Comparison of ENCODE assay signal across 9 cellular contexts in genomic region chr11:134330611-134331564, GRCh38. TPM values are rescaled to one million over a fixed set of nuclear protein-coding genes. Genes with fewer than 3 reads are reported as not detected.
DNase-seq lines count a peak whose midpoint lies in the region; ATAC-seq and TF ChIP-seq lines count a peak whose summit lies in the region.
"Had no signal": no experiment of that assay in that cellular context is flagged by ENCODE, and none has a peak within 500 bp of the region (broad histone marks: within the 10 kb centered on the region; RNA-seq: fewer than 3 reads in every experiment).

No MANE protein-coding gene starts in this region.

- in situ Hi-C loops in brain microvascular endothelial cell (cut with HindIII; ENCODE audit: low pct_ligation_motif_present, low sequenced_read_pairs): no loop called here

- H3K4me3 ChIP-seq in brain microvascular endothelial cell (ENCODE audit: low read depth, low read length) (peak overlapping the region; percentile 43), mesendoderm (ENCODE audit: low read length) (peak overlapping the region; percentile 22), thymus (ENCODE audit: low read length) (peak overlapping the region; percentile 39)

- H3K18ac ChIP-seq in mesendoderm (ENCODE audit: low read length): no peak overlapping the region

- WGBS in mesendoderm (ENCODE audit: extremely low coverage, insufficient coverage, low lambda C conversion rate): no CpG with 5 or more reads among the region's 25 CpGs
- 39% methylated on average over 25 of the region's 25 CpGs for WGBS in thymus

- ATAC-seq in activated T-cell treated with anti-CD3 and anti-CD28 coated beads, Interleukin-2, amount 50 U/mL, for 4 hours: no peak
- ATAC-seq in GM19452 (IDR thresholded peaks at IDR 0.05; ENCODE audit: unreplicated experiment): no peak
- ATAC-seq in HG02678 (IDR thresholded peaks at IDR 0.05; ENCODE audit: unreplicated experiment): no peak

- H3K4me2 ChIP-seq in mesendoderm (ENCODE audit: low read length): peak overlapping the region; percentile 81

- H3K9me3 Mint-ChIP-seq in activated T-cell treated with anti-CD3 and anti-CD28 coated beads, Interleukin-2, amount 50 U/mL, for 4 hours: no peaks in the 10 kb centered on the region

- H2AK5ac ChIP-seq in mesendoderm (ENCODE audit: low read length): no peak overlapping the region

- no peak overlapping the region for H3K23ac ChIP-seq in mesendoderm (ENCODE audit: low read length)

- H3K36me3 Mint-ChIP-seq in activated T-cell treated with anti-CD3 and anti-CD28 coated beads, Interleukin-2, amount 50 U/mL, for 4 hours (ENCODE audit: insufficient read depth): no peaks in the 10 kb centered on the region

- H4K5ac ChIP-seq in mesendoderm (ENCODE audit: low read length): no peak overlapping the region

- H3K27me3 ChIP-seq in brain microvascular endothelial cell (replicated peaks) (peaks cover 9% of the 10 kb centered on the region), mesendoderm (ENCODE audit: insufficient read depth, low read length, poor library complexity) (peaks cover 3% of the 10 kb centered on the region), thymus (ENCODE audit: control insufficient read depth, insufficient read depth) (peaks cover 24% of the 10 kb centered on the region)
- H3K27me3 ChIP-seq: body of pancreas had no signal

- DNase-seq in activated T-cell treated with anti-CD3 and anti-CD28 coated beads, Interleukin-2, amount 50 U/mL, for 4 hours: no peak
- DNase-seq in activated T-cell treated with anti-CD3 and anti-CD28 coated beads, Interleukin-2, amount 50 U/mL, for 1 hour: no peak
- DNase-seq in brain microvascular endothelial cell: no peak
- peak; percentile 43 for DNase-seq in mesendoderm
- DNase-seq in SHP77 (lab: John Stamatoyannopoulos, UW): no peak

- H3K27ac ChIP-seq in brain microvascular endothelial cell (no peak overlapping the region), mesendoderm (ENCODE audit: low read depth, low read length) (no peak overlapping the region), thymus (ENCODE audit: low read depth) (no peak overlapping the region)
- H3K27ac ChIP-seq: body of pancreas had no signal

- no peaks in the 10 kb centered on the region for H3K36me3 ChIP-seq in brain microvascular endothelial cell (replicated peaks)
- H3K36me3 ChIP-seq in mesendoderm (ENCODE audit: control insufficient read depth, insufficient read depth, low read length): no peaks in the 10 kb centered on the region
- no peaks in the 10 kb centered on the region for H3K36me3 ChIP-seq in thymus (ENCODE audit: control insufficient read depth, insufficient read depth)

- no peaks in the 10 kb centered on the region for H3K79me2 ChIP-seq in mesendoderm (ENCODE audit: control insufficient read depth, insufficient read depth, low read length)

- no peak overlapping the region for H3K4ac ChIP-seq in mesendoderm (ENCODE audit: low read depth, low read length)

- no peak overlapping the region for H2BK120ac ChIP-seq in mesendoderm (ENCODE audit: low read depth, low read length)

- peaks cover 9% of the 10 kb centered on the region for H3K4me1 Mint-ChIP-seq in activated T-cell treated with anti-CD3 and anti-CD28 coated beads, Interleukin-2, amount 50 U/mL, for 4 hours (ENCODE audit: low read depth)

- H2BK15ac ChIP-seq in mesendoderm (replicated peaks; ENCODE audit: low read depth): no peak overlapping the region

- H3K27me3 Mint-ChIP-seq in activated T-cell treated with anti-CD3 and anti-CD28 coated beads, Interleukin-2, amount 50 U/mL, for 4 hours (ENCODE audit: low read depth): peaks cover 9% of the 10 kb centered on the region

- H2BK5ac ChIP-seq in mesendoderm (ENCODE audit: low read length): no peak overlapping the region

- no peaks in the 10 kb centered on the region for H3K4me1 ChIP-seq in mesendoderm (ENCODE audit: control insufficient read depth, low read depth, low read length)
- H3K4me1 ChIP-seq in thymus (ENCODE audit: control insufficient read depth, insufficient read depth, low read length): no peaks in the 10 kb centered on the region

- no peaks in the 10 kb centered on the region for H3K79me1 ChIP-seq in mesendoderm (ENCODE audit: low read length)

- no peaks in the 10 kb centered on the region for H3K9me3 ChIP-seq in thymus (ENCODE audit: control insufficient read depth)
- H3K9me3 ChIP-seq: body of pancreas had no signal

- H3K9ac ChIP-seq in mesendoderm (ENCODE audit: low read length): peak overlapping the region; percentile 49

- H3K4me3 Mint-ChIP-seq in activated T-cell treated with anti-CD3 and anti-CD28 coated beads, Interleukin-2, amount 50 U/mL, for 4 hours: peak overlapping the region; percentile 81

- no peak for TF ChIP-seq CTCF in brain microvascular endothelial cell (IDR thresholded peaks at IDR 0.05; ENCODE audit: low read depth, low read length, missing control alignments)

- peak overlapping the region; percentile 60 for H3K56ac ChIP-seq in mesendoderm (ENCODE audit: low read length)

- no peak overlapping the region for H4K8ac ChIP-seq in mesendoderm (ENCODE audit: low read depth, low read length)

RNA-seq across cellular contexts. Expression of gene GLB1L2, which starts 0.9 kb away (rescaled TPM):
- 10 to 100 TPM in 2 of 3 donors, 1 to 10 TPM in 1; 8.3 to 13.1 (median 10.2) TPM for total RNA-seq in activated T-cell treated with anti-CD3 and anti-CD28 coated beads, Interleukin-2, amount 50 U/mL, for 4 hours
- polyA plus RNA-seq in mesendoderm (2013, experiment 1 of 2): 9.1 TPM
- 9.3 TPM for polyA plus RNA-seq in mesendoderm (2013, experiment 2 of 2)
- 0.46 TPM for polyA plus RNA-seq in thymus

RNA-seq across cellular contexts. Expression of gene GLB1L3, which starts 54.7 kb away (rescaled TPM):
- 1 to 10 TPM; 2.2 to 2.9 (median 2.5) TPM for total RNA-seq in activated T-cell treated with anti-CD3 and anti-CD28 coated beads, Interleukin-2, amount 50 U/mL, for 4 hours
- polyA plus RNA-seq in mesendoderm (2013, experiment 1 of 2): 11.5 TPM
- polyA plus RNA-seq in mesendoderm (2013, experiment 2 of 2): 12.2 TPM
- 1.8 TPM for polyA plus RNA-seq in thymus
